Comparison of ENCODE assay signal across 26 cellular contexts in genomic region chr10:113268186-113268585, GRCh38.
DNase-seq lines count a peak whose midpoint lies in the region; ATAC-seq and TF ChIP-seq lines count a peak whose summit lies in the region.
"Had no signal": no experiment of that assay in that cellular context is flagged by ENCODE, and none has a peak within 500 bp of the region (broad histone marks: within the 10 kb centered on the region; RNA-seq: fewer than 3 reads in every experiment).

No MANE protein-coding gene starts in this region.

- peaks cover 27% of the 10 kb centered on the region for H3K27me3 Mint-ChIP-seq in HFFc6 (ENCODE audit: insufficient read depth)
- H3K27me3 Mint-ChIP-seq in natural killer cell treated with Interleukin-12 subunit alpha and Interleukin-12 subunit beta and Interleukin-15 and Interleukin-18, amount 100 ng/mL, for 72 hours = peaks cover 13 to 26% of the 10 kb centered on the region in 2 donors

- no peaks in the 10 kb centered on the region for H3K9me3 ChIP-seq in right atrium auricular region
- H3K9me3 ChIP-seq: breast epithelium, gastroesophageal sphincter, stomach, tibial nerve had no signal

- no peak for ATAC-seq in natural killer cell treated with Interleukin-12 subunit alpha and Interleukin-12 subunit beta and Interleukin-15 and Interleukin-18, amount 100 ng/mL, for 72 hours
- ATAC-seq: gastroesophageal sphincter, K562, left lobe of liver, Panc1 had no signal

- no peak for TF ChIP-seq CTCF in HFFc6 (IDR thresholded peaks at IDR 0.05)
- no peak for TF ChIP-seq CTCF in right atrium auricular region (IDR thresholded peaks at IDR 0.05)

- H3K36me3 Mint-ChIP-seq in HFFc6 (ENCODE audit: low read depth) = no peaks in the 10 kb centered on the region
- no peaks in the 10 kb centered on the region for H3K36me3 Mint-ChIP-seq in natural killer cell treated with Interleukin-12 subunit alpha and Interleukin-12 subunit beta and Interleukin-15 and Interleukin-18, amount 100 ng/mL, for 72 hours

- no peak overlapping the region for H3K4me3 Mint-ChIP-seq in HFFc6
- H3K4me3 Mint-ChIP-seq in natural killer cell treated with Interleukin-12 subunit alpha and Interleukin-12 subunit beta and Interleukin-15 and Interleukin-18, amount 100 ng/mL, for 72 hours = no peak overlapping the region
- H3K4me3 Mint-ChIP-seq: activated CD4-positive, alpha-beta T cell treated with anti-CD3 and anti-CD28 coated beads, Interleukin-2, amount 10 ng/mL, durations not matched to agents 24 days and 14 days; activated naive CD4-positive, alpha-beta T cell treated with anti-CD3 and anti-CD28 coated beads for 36 hours; CD4-positive, alpha-beta T cell had no signal

- peak; percentile 21 for DNase-seq in CD1c-positive myeloid dendritic cell (ENCODE audit: extremely low spot score)
- peak; percentile 2 for DNase-seq in HFFc6
- peak; percentile 98 for DNase-seq in fibroblast of gingiva (ENCODE audit: low read depth)
- peak; percentile 7 for DNase-seq in stromal cell of bone marrow (ENCODE audit: low read depth)
- DNase-seq in natural killer cell treated with Interleukin-12 subunit alpha and Interleukin-12 subunit beta and Interleukin-15 and Interleukin-18, amount 100 ng/mL, for 72 hours (ENCODE audit: low spot score) = no peak
- no peak for DNase-seq in stimulated activated CD4-positive, alpha-beta T cell treated with anti-CD3 and anti-CD28 coated beads, Interleukin-2, amount 100 ng/mL, for 48 hours
- no peak for DNase-seq in right atrium auricular region (ENCODE audit: low spot score)
- DNase-seq: activated CD4-positive, alpha-beta T cell treated with anti-CD3 and anti-CD28 coated beads, Interleukin-2, amount 10 ng/mL, durations not matched to agents 24 days and 14 days; activated naive CD4-positive, alpha-beta T cell treated with anti-CD3 and anti-CD28 coated beads for 36 hours; CD4-positive, alpha-beta T cell; effector memory CD4-positive, alpha-beta T cell; erythroblast; NCI-H1105 treated with DMSO at 0.1 percent for 48 hours; NCI-H2029; NCI-H526; nucleus accumbens; SIG-M5; stomach; T1000 had no signal

- no peaks in the 10 kb centered on the region for H3K9me3 Mint-ChIP-seq in HFFc6
- no peaks in the 10 kb centered on the region for H3K9me3 Mint-ChIP-seq in natural killer cell treated with Interleukin-12 subunit alpha and Interleukin-12 subunit beta and Interleukin-15 and Interleukin-18, amount 100 ng/mL, for 72 hours
- H3K9me3 Mint-ChIP-seq: activated CD4-positive, alpha-beta T cell treated with anti-CD3 and anti-CD28 coated beads, Interleukin-2, amount 10 ng/mL, durations not matched to agents 24 days and 14 days; activated naive CD4-positive, alpha-beta T cell treated with anti-CD3 and anti-CD28 coated beads for 36 hours; CD4-positive, alpha-beta T cell had no signal

- H3K27me3 ChIP-seq in right atrium auricular region = no peaks in the 10 kb centered on the region
- H3K27me3 ChIP-seq: breast epithelium, gastroesophageal sphincter, hepatocyte, stomach, tibial nerve had no signal

- H3K4me3 ChIP-seq in right atrium auricular region = no peak overlapping the region
- H3K4me3 ChIP-seq: breast epithelium, gastroesophageal sphincter, hepatocyte, K562, stomach, tibial nerve had no signal

- no peaks in the 10 kb centered on the region for H3K36me3 ChIP-seq in right atrium auricular region
- H3K36me3 ChIP-seq: breast epithelium, gastroesophageal sphincter, stomach, tibial nerve had no signal

- H3K4me1 Mint-ChIP-seq in HFFc6 (ENCODE audit: low read depth) = peaks cover 25% of the 10 kb centered on the region
- no peaks in the 10 kb centered on the region for H3K4me1 Mint-ChIP-seq in natural killer cell treated with Interleukin-12 subunit alpha and Interleukin-12 subunit beta and Interleukin-15 and Interleukin-18, amount 100 ng/mL, for 72 hours (ENCODE audit: low read depth in 2 of 2)
- H3K4me1 Mint-ChIP-seq: activated CD4-positive, alpha-beta T cell treated with anti-CD3 and anti-CD28 coated beads, Interleukin-2, amount 10 ng/mL, durations not matched to agents 24 days and 14 days had no signal

- peaks cover 0 to 9% of the 10 kb centered on the region in 2 donors for H3K4me1 ChIP-seq in right atrium auricular region
- H3K4me1 ChIP-seq: breast epithelium had no signal

- H3K27ac Mint-ChIP-seq in HFFc6 = no peak overlapping the region
- no peak overlapping the region for H3K27ac Mint-ChIP-seq in natural killer cell treated with Interleukin-12 subunit alpha and Interleukin-12 subunit beta and Interleukin-15 and Interleukin-18, amount 100 ng/mL, for 72 hours
- H3K27ac Mint-ChIP-seq: activated CD4-positive, alpha-beta T cell treated with anti-CD3 and anti-CD28 coated beads, Interleukin-2, amount 10 ng/mL, durations not matched to agents 24 days and 14 days; activated naive CD4-positive, alpha-beta T cell treated with anti-CD3 and anti-CD28 coated beads for 36 hours; CD4-positive, alpha-beta T cell had no signal

- H3K27ac ChIP-seq in right atrium auricular region = no peak overlapping the region
- H3K27ac ChIP-seq: breast epithelium, gastroesophageal sphincter, hepatocyte, tibial nerve had no signal

Comparison
In these comparisons a context has a peak if more than half of its experiments do, and no peak if none do; other contexts are left out.
1. DNase-seq: peak in CD1c-positive myeloid dendritic cell (single experiment), HFFc6 (single experiment), fibroblast of gingiva (single experiment) and stromal cell of bone marrow (single experiment); none in natural killer cell treated with Interleukin-12 subunit alpha and Interleukin-12 subunit beta and Interleukin-15 and Interleukin-18, amount 100 ng/mL, for 72 hours (single experiment), stimulated activated CD4-positive, alpha-beta T cell treated with anti-CD3 and anti-CD28 coated beads, Interleukin-2, amount 100 ng/mL, for 48 hours (0 of 2) and right atrium auricular region (single experiment).